Comparison of ENCODE assay signal across 1 cellular context in the genomic region with DNA sequence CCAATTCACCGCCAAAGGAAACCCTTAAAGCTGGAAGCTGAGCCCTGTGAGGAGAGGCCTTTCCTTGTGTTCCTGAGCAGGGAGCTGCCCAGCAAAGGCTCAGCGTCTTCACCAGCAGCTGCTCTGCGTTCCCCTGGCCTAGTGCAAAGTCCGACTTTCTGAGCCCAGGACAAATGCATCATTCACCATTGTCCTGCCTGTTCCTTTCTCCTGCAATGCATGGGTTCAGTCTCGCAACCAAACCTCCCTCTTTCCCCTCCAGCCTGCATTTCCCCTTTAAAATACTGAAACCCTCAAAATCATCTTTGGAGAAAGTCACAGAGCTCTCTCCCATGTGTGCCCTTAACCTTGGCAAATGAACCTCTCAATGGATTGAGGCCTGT.
A peak's percentile ranks its signal among the peaks of the same experiment; 100 is the strongest.
TF ChIP-seq lines count a peak whose summit lies in the region.

No MANE protein-coding gene starts in this region.

TF ChIP-seq in HepG2, 621 proteins besides CTCF, POLR2A, EP300 and RAD21 (continued from another document and continues in another):
- TF ChIP-seq, protein P1, sequence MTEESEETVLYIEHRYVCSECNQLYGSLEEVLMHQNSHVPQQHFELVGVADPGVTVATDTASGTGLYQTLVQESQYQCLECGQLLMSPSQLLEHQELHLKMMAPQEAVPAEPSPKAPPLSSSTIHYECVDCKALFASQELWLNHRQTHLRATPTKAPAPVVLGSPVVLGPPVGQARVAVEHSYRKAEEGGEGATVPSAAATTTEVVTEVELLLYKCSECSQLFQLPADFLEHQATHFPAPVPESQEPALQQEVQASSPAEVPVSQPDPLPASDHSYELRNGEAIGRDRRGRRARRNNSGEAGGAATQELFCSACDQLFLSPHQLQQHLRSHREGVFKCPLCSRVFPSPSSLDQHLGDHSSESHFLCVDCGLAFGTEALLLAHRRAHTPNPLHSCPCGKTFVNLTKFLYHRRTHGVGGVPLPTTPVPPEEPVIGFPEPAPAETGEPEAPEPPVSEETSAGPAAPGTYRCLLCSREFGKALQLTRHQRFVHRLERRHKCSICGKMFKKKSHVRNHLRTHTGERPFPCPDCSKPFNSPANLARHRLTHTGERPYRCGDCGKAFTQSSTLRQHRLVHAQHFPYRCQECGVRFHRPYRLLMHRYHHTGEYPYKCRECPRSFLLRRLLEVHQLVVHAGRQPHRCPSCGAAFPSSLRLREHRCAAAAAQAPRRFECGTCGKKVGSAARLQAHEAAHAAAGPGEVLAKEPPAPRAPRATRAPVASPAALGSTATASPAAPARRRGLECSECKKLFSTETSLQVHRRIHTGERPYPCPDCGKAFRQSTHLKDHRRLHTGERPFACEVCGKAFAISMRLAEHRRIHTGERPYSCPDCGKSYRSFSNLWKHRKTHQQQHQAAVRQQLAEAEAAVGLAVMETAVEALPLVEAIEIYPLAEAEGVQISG (CRISPR knock-in tag; IDR thresholded peaks at IDR 0.05) = no peak
- TF ChIP-seq ZNF546 (CRISPR knock-in tag; conservative IDR thresholded peaks at IDR 0.05) (no peak), ZNF468 (CRISPR knock-in tag; IDR thresholded peaks at IDR 0.05) (no peak), FOSL2 (CRISPR knock-in tag; IDR thresholded peaks at IDR 0.05) (no peak; the same call in 1 of the 2 replicates), ZBTB1 (CRISPR knock-in tag; IDR thresholded peaks at IDR 0.05; ENCODE audit: borderline replicate concordance) (no peak), FLYWCH1 (CRISPR knock-in tag; IDR thresholded peaks at IDR 0.05) (no peak), ZNF564 (CRISPR knock-in tag; IDR thresholded peaks at IDR 0.05) (no peak), ZNF839 (CRISPR knock-in tag; IDR thresholded peaks at IDR 0.05; ENCODE audit: borderline replicate concordance) (no peak), CEBPG (CRISPR knock-in tag; IDR thresholded peaks at IDR 0.05) (peak; percentile 58), SOX13 (IDR thresholded peaks at IDR 0.05) (no peak), SOX13 (CRISPR knock-in tag; conservative IDR thresholded peaks at IDR 0.05 in 1 of 2, IDR thresholded peaks at IDR 0.05 in 1 of 2) (peak in 1 of 2 experiments; percentile 77; a peak in 2 of 4 replicates), ZNF431 (CRISPR knock-in tag; IDR thresholded peaks at IDR 0.05; ENCODE audit: borderline replicate concordance, low read depth) (no peak), KLF13 (CRISPR knock-in tag; IDR thresholded peaks at IDR 0.05) (no peak), ZFP1 (CRISPR knock-in tag; IDR thresholded peaks at IDR 0.05) (no peak), HDAC2 (CRISPR knock-in tag; IDR thresholded peaks at IDR 0.05) (peak; percentile 59; the same call in 1 of the 2 replicates), TBX2 (CRISPR knock-in tag; IDR thresholded peaks at IDR 0.05; ENCODE audit: borderline replicate concordance) (no peak), ZMYM2 (CRISPR knock-in tag; IDR thresholded peaks at IDR 0.05) (no peak), FOSL1 (CRISPR knock-in tag; IDR thresholded peaks at IDR 0.05; ENCODE audit: borderline replicate concordance) (no peak), TBL1XR1 (IDR thresholded peaks at IDR 0.05; ENCODE audit: borderline replicate concordance, low read length, partially characterized antibody) (no peak), SMC3 (IDR thresholded peaks at IDR 0.05; ENCODE audit: low read length) (no peak), MEIS1 (CRISPR knock-in tag; IDR thresholded peaks at IDR 0.05; ENCODE audit: borderline replicate concordance) (no peak), SMYD3 (CRISPR knock-in tag; IDR thresholded peaks at IDR 0.05) (no peak), ZNF549 (CRISPR knock-in tag; IDR thresholded peaks at IDR 0.05) (no peak), CENPT (CRISPR knock-in tag; IDR thresholded peaks at IDR 0.05; ENCODE audit: low read depth) (no peak), NAIF1 (CRISPR knock-in tag; IDR thresholded peaks at IDR 0.05; ENCODE audit: borderline replicate concordance) (no peak), RFX3 (CRISPR knock-in tag; IDR thresholded peaks at IDR 0.05) (no peak), TCF7 (IDR thresholded peaks at IDR 0.05; ENCODE audit: low read depth) (no peak), ETV5 (CRISPR knock-in tag; IDR thresholded peaks at IDR 0.05; ENCODE audit: borderline replicate concordance) (no peak; the same call in 1 of the 2 replicates), MYNN (CRISPR knock-in tag; IDR thresholded peaks at IDR 0.05; ENCODE audit: low read depth) (no peak), ZNF430 (CRISPR knock-in tag; IDR thresholded peaks at IDR 0.05) (no peak)
- TF ChIP-seq, protein P2, sequence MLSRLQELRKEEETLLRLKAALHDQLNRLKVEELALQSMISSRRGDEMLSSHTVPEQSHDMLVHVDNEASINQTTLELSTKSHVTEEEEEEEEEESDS (CRISPR knock-in tag; IDR thresholded peaks at IDR 0.05; ENCODE audit: borderline replicate concordance) = no peak
- TF ChIP-seq, protein P3, sequence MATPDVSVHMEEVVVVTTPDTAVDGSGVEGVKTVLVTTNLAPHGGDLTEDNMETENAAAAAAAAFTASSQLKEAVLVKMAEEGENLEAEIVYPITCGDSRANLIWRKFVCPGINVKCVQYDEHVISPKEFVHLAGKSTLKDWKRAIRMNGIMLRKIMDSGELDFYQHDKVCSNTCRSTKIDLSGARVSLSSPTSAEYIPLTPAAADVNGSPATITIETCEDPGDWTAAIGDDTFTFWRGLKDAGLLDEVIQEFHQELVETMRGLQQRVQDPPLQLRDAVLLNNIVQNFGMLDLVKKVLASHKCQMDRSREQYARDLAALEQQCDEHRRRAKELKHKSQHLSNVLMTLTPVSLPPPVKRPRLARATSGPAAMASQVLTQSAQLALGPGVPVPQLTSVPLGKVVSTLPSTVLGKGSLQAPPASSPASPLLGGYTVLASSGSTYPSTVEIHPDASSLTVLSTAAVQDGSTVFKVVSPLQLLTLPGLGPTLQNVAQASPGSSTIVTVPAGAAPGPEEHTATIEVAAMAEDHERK (CRISPR knock-in tag; IDR thresholded peaks at IDR 0.05; ENCODE audit: low read depth) = no peak
- TF ChIP-seq, protein P4, sequence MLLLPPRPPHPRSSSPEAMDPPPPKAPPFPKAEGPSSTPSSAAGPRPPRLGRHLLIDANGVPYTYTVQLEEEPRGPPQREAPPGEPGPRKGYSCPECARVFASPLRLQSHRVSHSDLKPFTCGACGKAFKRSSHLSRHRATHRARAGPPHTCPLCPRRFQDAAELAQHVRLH (CRISPR knock-in tag; IDR thresholded peaks at IDR 0.05; ENCODE audit: borderline replicate concordance, low read depth) = no peak
- TF ChIP-seq, protein P5, sequence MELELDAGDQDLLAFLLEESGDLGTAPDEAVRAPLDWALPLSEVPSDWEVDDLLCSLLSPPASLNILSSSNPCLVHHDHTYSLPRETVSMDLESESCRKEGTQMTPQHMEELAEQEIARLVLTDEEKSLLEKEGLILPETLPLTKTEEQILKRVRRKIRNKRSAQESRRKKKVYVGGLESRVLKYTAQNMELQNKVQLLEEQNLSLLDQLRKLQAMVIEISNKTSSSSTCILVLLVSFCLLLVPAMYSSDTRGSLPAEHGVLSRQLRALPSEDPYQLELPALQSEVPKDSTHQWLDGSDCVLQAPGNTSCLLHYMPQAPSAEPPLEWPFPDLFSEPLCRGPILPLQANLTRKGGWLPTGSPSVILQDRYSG (CRISPR knock-in tag; IDR thresholded peaks at IDR 0.05) = no peak
- TF ChIP-seq, protein P6, sequence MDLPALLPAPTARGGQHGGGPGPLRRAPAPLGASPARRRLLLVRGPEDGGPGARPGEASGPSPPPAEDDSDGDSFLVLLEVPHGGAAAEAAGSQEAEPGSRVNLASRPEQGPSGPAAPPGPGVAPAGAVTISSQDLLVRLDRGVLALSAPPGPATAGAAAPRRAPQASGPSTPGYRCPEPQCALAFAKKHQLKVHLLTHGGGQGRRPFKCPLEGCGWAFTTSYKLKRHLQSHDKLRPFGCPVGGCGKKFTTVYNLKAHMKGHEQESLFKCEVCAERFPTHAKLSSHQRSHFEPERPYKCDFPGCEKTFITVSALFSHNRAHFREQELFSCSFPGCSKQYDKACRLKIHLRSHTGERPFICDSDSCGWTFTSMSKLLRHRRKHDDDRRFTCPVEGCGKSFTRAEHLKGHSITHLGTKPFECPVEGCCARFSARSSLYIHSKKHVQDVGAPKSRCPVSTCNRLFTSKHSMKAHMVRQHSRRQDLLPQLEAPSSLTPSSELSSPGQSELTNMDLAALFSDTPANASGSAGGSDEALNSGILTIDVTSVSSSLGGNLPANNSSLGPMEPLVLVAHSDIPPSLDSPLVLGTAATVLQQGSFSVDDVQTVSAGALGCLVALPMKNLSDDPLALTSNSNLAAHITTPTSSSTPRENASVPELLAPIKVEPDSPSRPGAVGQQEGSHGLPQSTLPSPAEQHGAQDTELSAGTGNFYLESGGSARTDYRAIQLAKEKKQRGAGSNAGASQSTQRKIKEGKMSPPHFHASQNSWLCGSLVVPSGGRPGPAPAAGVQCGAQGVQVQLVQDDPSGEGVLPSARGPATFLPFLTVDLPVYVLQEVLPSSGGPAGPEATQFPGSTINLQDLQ (CRISPR knock-in tag; IDR thresholded peaks at IDR 0.05) = no peak
- TF ChIP-seq, protein P7, sequence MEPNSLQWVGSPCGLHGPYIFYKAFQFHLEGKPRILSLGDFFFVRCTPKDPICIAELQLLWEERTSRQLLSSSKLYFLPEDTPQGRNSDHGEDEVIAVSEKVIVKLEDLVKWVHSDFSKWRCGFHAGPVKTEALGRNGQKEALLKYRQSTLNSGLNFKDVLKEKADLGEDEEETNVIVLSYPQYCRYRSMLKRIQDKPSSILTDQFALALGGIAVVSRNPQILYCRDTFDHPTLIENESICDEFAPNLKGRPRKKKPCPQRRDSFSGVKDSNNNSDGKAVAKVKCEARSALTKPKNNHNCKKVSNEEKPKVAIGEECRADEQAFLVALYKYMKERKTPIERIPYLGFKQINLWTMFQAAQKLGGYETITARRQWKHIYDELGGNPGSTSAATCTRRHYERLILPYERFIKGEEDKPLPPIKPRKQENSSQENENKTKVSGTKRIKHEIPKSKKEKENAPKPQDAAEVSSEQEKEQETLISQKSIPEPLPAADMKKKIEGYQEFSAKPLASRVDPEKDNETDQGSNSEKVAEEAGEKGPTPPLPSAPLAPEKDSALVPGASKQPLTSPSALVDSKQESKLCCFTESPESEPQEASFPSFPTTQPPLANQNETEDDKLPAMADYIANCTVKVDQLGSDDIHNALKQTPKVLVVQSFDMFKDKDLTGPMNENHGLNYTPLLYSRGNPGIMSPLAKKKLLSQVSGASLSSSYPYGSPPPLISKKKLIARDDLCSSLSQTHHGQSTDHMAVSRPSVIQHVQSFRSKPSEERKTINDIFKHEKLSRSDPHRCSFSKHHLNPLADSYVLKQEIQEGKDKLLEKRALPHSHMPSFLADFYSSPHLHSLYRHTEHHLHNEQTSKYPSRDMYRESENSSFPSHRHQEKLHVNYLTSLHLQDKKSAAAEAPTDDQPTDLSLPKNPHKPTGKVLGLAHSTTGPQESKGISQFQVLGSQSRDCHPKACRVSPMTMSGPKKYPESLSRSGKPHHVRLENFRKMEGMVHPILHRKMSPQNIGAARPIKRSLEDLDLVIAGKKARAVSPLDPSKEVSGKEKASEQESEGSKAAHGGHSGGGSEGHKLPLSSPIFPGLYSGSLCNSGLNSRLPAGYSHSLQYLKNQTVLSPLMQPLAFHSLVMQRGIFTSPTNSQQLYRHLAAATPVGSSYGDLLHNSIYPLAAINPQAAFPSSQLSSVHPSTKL (CRISPR knock-in tag; IDR thresholded peaks at IDR 0.05) = peak; percentile 50
- TF ChIP-seq, protein P8, sequence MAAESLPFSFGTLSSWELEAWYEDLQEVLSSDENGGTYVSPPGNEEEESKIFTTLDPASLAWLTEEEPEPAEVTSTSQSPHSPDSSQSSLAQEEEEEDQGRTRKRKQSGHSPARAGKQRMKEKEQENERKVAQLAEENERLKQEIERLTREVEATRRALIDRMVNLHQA (CRISPR knock-in tag; IDR thresholded peaks at IDR 0.05) = no peak
- TF ChIP-seq, protein P9, sequence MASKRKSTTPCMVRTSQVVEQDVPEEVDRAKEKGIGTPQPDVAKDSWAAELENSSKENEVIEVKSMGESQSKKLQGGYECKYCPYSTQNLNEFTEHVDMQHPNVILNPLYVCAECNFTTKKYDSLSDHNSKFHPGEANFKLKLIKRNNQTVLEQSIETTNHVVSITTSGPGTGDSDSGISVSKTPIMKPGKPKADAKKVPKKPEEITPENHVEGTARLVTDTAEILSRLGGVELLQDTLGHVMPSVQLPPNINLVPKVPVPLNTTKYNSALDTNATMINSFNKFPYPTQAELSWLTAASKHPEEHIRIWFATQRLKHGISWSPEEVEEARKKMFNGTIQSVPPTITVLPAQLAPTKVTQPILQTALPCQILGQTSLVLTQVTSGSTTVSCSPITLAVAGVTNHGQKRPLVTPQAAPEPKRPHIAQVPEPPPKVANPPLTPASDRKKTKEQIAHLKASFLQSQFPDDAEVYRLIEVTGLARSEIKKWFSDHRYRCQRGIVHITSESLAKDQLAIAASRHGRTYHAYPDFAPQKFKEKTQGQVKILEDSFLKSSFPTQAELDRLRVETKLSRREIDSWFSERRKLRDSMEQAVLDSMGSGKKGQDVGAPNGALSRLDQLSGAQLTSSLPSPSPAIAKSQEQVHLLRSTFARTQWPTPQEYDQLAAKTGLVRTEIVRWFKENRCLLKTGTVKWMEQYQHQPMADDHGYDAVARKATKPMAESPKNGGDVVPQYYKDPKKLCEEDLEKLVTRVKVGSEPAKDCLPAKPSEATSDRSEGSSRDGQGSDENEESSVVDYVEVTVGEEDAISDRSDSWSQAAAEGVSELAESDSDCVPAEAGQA (IDR thresholded peaks at IDR 0.05; ENCODE audit: low read depth) = no peak
- TF ChIP-seq, protein P9 (CRISPR knock-in tag; IDR thresholded peaks at IDR 0.05; ENCODE audit: borderline replicate concordance) = no peak
- TF ChIP-seq, protein P10, sequence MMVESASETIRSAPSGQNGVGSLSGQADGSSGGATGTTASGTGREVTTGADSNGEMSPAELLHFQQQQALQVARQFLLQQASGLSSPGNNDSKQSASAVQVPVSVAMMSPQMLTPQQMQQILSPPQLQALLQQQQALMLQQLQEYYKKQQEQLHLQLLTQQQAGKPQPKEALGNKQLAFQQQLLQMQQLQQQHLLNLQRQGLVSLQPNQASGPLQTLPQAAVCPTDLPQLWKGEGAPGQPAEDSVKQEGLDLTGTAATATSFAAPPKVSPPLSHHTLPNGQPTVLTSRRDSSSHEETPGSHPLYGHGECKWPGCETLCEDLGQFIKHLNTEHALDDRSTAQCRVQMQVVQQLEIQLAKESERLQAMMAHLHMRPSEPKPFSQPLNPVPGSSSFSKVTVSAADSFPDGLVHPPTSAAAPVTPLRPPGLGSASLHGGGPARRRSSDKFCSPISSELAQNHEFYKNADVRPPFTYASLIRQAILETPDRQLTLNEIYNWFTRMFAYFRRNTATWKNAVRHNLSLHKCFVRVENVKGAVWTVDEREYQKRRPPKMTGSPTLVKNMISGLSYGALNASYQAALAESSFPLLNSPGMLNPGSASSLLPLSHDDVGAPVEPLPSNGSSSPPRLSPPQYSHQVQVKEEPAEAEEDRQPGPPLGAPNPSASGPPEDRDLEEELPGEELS (CRISPR knock-in tag; IDR thresholded peaks at IDR 0.05) = no peak
